Comparison of ENCODE assay signal across 20 cellular contexts in the genomic region with DNA sequence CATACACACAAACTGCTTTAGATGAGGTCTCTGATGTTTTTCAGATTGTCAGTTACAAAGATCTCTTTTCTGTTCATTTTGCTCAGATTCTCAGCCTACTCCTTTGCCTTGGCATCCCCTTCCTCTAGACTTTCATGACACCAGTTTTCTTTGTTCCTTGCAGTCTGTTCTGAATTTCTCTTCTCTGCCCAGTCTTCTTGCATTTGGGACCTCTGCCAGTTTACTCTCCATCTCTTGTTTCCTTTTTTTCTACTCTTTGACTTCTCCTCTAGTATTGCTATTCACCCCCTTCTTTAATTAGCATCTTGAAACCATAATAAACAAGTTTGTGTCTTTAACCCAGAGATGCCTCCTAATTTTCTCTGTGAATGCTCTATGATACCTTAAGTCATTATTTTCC. TPM values are rescaled to one million over a fixed set of nuclear protein-coding genes. Genes with fewer than 3 reads are reported as not detected.
"Had no signal": no experiment of that assay in that cellular context is flagged by ENCODE, and none has a peak within 500 bp of the region (broad histone marks: within the 10 kb centered on the region; RNA-seq: fewer than 3 reads in every experiment).

No MANE protein-coding gene starts in this region.

- H3K4me1 Mint-ChIP-seq: IgD-negative memory B cell had no signal

- H3K9ac ChIP-seq: SK-N-SH had no signal

- H3K36me3 Mint-ChIP-seq: IgD-negative memory B cell had no signal

- H3K4me3 ChIP-seq: K562 had no signal

- H3K4me2 ChIP-seq: SK-N-SH had no signal

- H3K4me3 Mint-ChIP-seq: IgD-negative memory B cell had no signal

- DNase-seq: MV-4-11, NCI-H1048, NCI-H1105, NCI-H1436 treated with DMSO at 0.1 percent for 48 hours, NCI-H1694, NCI-H1930, NCI-H2081, NCI-H2107, NCI-H2227 treated with DMSO at 0.1 percent for 48 hours, NCI-H524, NCI-H526 treated with DMSO at 0.1 percent for 48 hours, NCI-H774, RPMI8226, SHP77, SK-N-SH had no signal

- H3K9me3 ChIP-seq: SK-N-SH had no signal

- H3K27ac Mint-ChIP-seq: IgD-negative memory B cell had no signal

- ATAC-seq: HepG2, K562 had no signal

- H3K9me3 Mint-ChIP-seq: IgD-negative memory B cell had no signal

RNA-seq across cellular contexts. Expression of gene EDNRB, which starts 26.1 kb away (rescaled TPM):
- total RNA-seq: HepG2, HT1080, MCF 10A had no signal
- polyA plus RNA-seq: HepG2, IgD-negative memory B cell, K562, SK-N-SH had no signal
